ENCODE assay signal across 3 cellular contexts in genomic region chr17:7862692-7863437, GRCh38.
TF ChIP-seq lines count a peak whose summit lies in the region.

No MANE protein-coding gene starts in this region.

TF ChIP-seq in SK-N-SH, 30 proteins besides CTCF, POLR2A, EP300 and RAD21 (continued from another document):
- peak; percentile 74 for TF ChIP-seq MXI1 (IDR thresholded peaks at IDR 0.05; ENCODE audit: low read depth, low read length)
- TF ChIP-seq SMC3 (IDR thresholded peaks at IDR 0.05; ENCODE audit: low read depth, low read length): peak; percentile 84
- TF ChIP-seq ELF1 (IDR thresholded peaks at IDR 0.05): no peak
- TF ChIP-seq RFX5 (IDR thresholded peaks at IDR 0.05; ENCODE audit: low read length): no peak
- no peak for TF ChIP-seq USF1 (IDR thresholded peaks at IDR 0.05; ENCODE audit: borderline replicate concordance, low read depth)
TF ChIP-seq in SK-N-SH: peak in this region for 2.

TF ChIP-seq in SK-N-SH treated with all-trans-retinoic acid at 6 μM for 48 hours, 23 proteins besides CTCF, POLR2A, EP300 and RAD21 (continued from another document):
- TF ChIP-seq RARB (CRISPR knock-in tag; IDR thresholded peaks at IDR 0.05) (no peak), ESRRG (CRISPR knock-in tag; IDR thresholded peaks at IDR 0.05) (no peak), PATZ1 (CRISPR knock-in tag; IDR thresholded peaks at IDR 0.05; ENCODE audit: borderline replicate concordance) (no peak), TCF4 (CRISPR knock-in tag; IDR thresholded peaks at IDR 0.05; ENCODE audit: borderline replicate concordance) (no peak), PPARA (CRISPR knock-in tag; IDR thresholded peaks at IDR 0.05; ENCODE audit: borderline replicate concordance) (no peak), ZNF70 (CRISPR knock-in tag; IDR thresholded peaks at IDR 0.05) (no peak), POU6F1 (CRISPR knock-in tag; IDR thresholded peaks at IDR 0.05; ENCODE audit: borderline replicate concordance, low read depth) (no peak), ZNF8 (CRISPR knock-in tag; IDR thresholded peaks at IDR 0.05) (no peak), ZFP3 (CRISPR knock-in tag; IDR thresholded peaks at IDR 0.05) (no peak), ARNTL (CRISPR knock-in tag; IDR thresholded peaks at IDR 0.05; ENCODE audit: borderline replicate concordance, low read depth) (no peak), TSHZ2 (CRISPR knock-in tag; IDR thresholded peaks at IDR 0.05) (no peak), CREB5 (CRISPR knock-in tag; IDR thresholded peaks at IDR 0.05; ENCODE audit: low read depth) (no peak), CSDC2 (CRISPR knock-in tag; IDR thresholded peaks at IDR 0.05) (no peak), TOX (CRISPR knock-in tag; IDR thresholded peaks at IDR 0.05; ENCODE audit: borderline replicate concordance) (no peak)

TF ChIP-seq in GM12891, 5 proteins besides CTCF, POLR2A, EP300 and RAD21 (continued from another document):
- TF ChIP-seq POU2F2 (IDR thresholded peaks at IDR 0.05; ENCODE audit: low read depth, low read length) (no peak), PAX5 (IDR thresholded peaks at IDR 0.05; ENCODE audit: insufficient read depth, low read length, severe bottlenecking) (no peak), POLR2AphosphoS5 (IDR thresholded peaks at IDR 0.05; ENCODE audit: low read depth, low read length) (no peak)
